ENCODE assay signal across 29 cellular contexts in the genomic region with DNA sequence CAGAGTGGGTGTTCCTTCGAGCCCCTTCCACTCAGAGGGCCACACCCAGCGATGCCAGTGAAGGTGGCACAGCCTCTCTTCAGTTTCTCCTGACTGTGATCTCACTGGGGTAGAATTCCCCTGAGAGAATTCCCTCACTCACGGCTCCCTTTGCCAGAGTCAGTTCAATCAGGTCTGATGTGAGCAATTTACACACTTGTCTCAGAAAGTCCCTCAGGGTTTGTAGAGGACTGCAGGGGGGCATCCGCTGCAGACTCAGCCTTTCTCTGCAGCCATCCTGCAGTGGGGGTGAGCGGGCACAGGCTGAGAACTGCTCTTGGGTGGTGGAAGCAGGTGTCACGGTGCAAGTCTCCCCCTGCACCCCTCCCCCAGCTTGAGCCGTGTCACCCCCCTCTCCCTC.
"Had no signal": no experiment of that assay in that cellular context is flagged by ENCODE, and none has a peak within 500 bp of the region (broad histone marks: within the 10 kb centered on the region; RNA-seq: fewer than 3 reads in every experiment).

No MANE protein-coding gene starts in this region.

- H3K27me3 Mint-ChIP-seq: activated T-cell treated with anti-CD3 and anti-CD28 coated beads, Interleukin-2, amount 50 U/mL, for 24 hours had no signal

- H3K27ac Mint-ChIP-seq: activated T-cell treated with anti-CD3 and anti-CD28 coated beads, Interleukin-2, amount 50 U/mL, for 24 hours; natural killer cell treated with Interleukin-12 subunit alpha and Interleukin-12 subunit beta and Interleukin-15 and Interleukin-18, amount 100 ng/mL, for 72 hours; progenitor cell of endocrine pancreas had no signal

- H3K9me3 ChIP-seq: gastrocnemius medialis, left ventricle myocardium inferior, mucosa of descending colon, neutrophil, ovary, right lobe of liver, tibial nerve had no signal

- FAIRE-seq: islet of Langerhans had no signal

- H3K36me3 Mint-ChIP-seq: natural killer cell treated with Interleukin-12 subunit alpha and Interleukin-12 subunit beta and Interleukin-15 and Interleukin-18, amount 100 ng/mL, for 72 hours had no signal

- H3K27me3 ChIP-seq: cardiac muscle cell, gastrocnemius medialis, ovary, right lobe of liver, tibial nerve had no signal

- ATAC-seq: activated CD4-positive, CD25-positive, alpha-beta regulatory T cell treated with anti-CD3 and anti-CD28 coated beads, Interleukin-2, amount 50 U/mL, for 24 hours; gastrocnemius medialis; mucosa of descending colon had no signal

- H3K4me3 ChIP-seq: cardiac muscle cell, coronary artery, dorsolateral prefrontal cortex, gastrocnemius medialis, left ventricle myocardium inferior, lung, mucosa of descending colon, ovary, right lobe of liver, tibial nerve had no signal

- H3K27ac ChIP-seq: cardiac muscle cell, coronary artery, dorsolateral prefrontal cortex, gastrocnemius medialis, left ventricle myocardium inferior, neutrophil, ovary, right lobe of liver, tibial nerve, WERI-Rb-1 had no signal

- DNase-seq: activated CD4-positive, alpha-beta T cell treated with anti-CD3 and anti-CD28 coated beads for 48 hours; activated CD4-positive, alpha-beta T cell treated with anti-CD3 and anti-CD28 coated beads, Interleukin-2, amount 50 U/mL, for 48 hours; activated CD8-positive, alpha-beta memory T cell treated with anti-CD3 and anti-CD28 coated beads, Interleukin-2, amount 50 U/mL, for 48 hours; activated gamma-delta T cell; activated naive CD4-positive, alpha-beta T cell treated with anti-CD3 and anti-CD28 coated beads, Interleukin-2, amount 50 U/mL, for 16 hours; activated T-cell treated with anti-CD3 and anti-CD28 coated beads, Interleukin-2, amount 50 U/mL, for 24 hours; anterior cingulate cortex; dorsolateral prefrontal cortex; effector memory CD4-positive, alpha-beta T cell; erythroblast; gastrocnemius medialis; glutamatergic neuron; left ventricle myocardium inferior; mucosa of descending colon; ovary; right lobe of liver; stimulated activated CD4-positive, alpha-beta T cell treated with anti-CD3 and anti-CD28 coated beads, Interleukin-2, amount 100 ng/mL, for 48 hours; stimulated activated naive CD4-positive, alpha-beta T cell treated with Interleukin-2 at 50 U/mL for 16 hours; T1000; WERI-Rb-1 had no signal

- H3K9me3 Mint-ChIP-seq: activated T-cell treated with anti-CD3 and anti-CD28 coated beads, Interleukin-2, amount 50 U/mL, for 24 hours; natural killer cell treated with Interleukin-12 subunit alpha and Interleukin-12 subunit beta and Interleukin-15 and Interleukin-18, amount 100 ng/mL, for 72 hours had no signal

- H3K36me3 ChIP-seq: neutrophil, ovary had no signal

- H3K4me3 Mint-ChIP-seq: activated T-cell treated with anti-CD3 and anti-CD28 coated beads, Interleukin-2, amount 50 U/mL, for 24 hours; natural killer cell treated with Interleukin-12 subunit alpha and Interleukin-12 subunit beta and Interleukin-15 and Interleukin-18, amount 100 ng/mL, for 72 hours had no signal

- H3K4me1 ChIP-seq: gastrocnemius medialis, right lobe of liver, tibial nerve had no signal
